ENCODE assay signal across 26 cellular contexts in genomic region chr12:66287275-66287674, GRCh38. TPM values are rescaled to one million over a fixed set of nuclear protein-coding genes. Genes with fewer than 3 reads are reported as not detected.
DNase-seq lines count a peak whose midpoint lies in the region; ATAC-seq, FAIRE-seq and TF ChIP-seq lines count a peak whose summit lies in the region.
"Had no signal": no experiment of that assay in that cellular context is flagged by ENCODE, and none has a peak within 500 bp of the region (broad histone marks: within the 10 kb centered on the region; RNA-seq: fewer than 3 reads in every experiment).

No MANE protein-coding gene starts in this region.

- H3K4me1 ChIP-seq in DND-41 (ENCODE audit: insufficient read depth, low read length): peaks cover 53% of the 10 kb centered on the region
- peaks cover 57 to 85% of the 10 kb centered on the region in 2 donors for H3K4me1 ChIP-seq in naive thymus-derived CD4-positive, alpha-beta T cell (ENCODE audit: control insufficient read depth in 2 of 2, insufficient read depth in 2 of 2, low read length in 2 of 2)
- H3K4me1 ChIP-seq: gastrocnemius medialis, left ventricle myocardium inferior had no signal

- H3K79me2 ChIP-seq in DND-41 (ENCODE audit: insufficient read depth, low read length): no peaks in the 10 kb centered on the region

- CTCF ChIA-PET in naive thymus-derived CD4-positive, alpha-beta T cell (lab: Charles Lee): interaction anchor here (0.7 kb wide), 1 partner anchor 152 kb away, joined by 4 read pairs; no protein-coding TSS in a partner anchor

- H3K4me3 ChIP-seq in DND-41 (ENCODE audit: low read depth in 1 of 2, low read length in 2 of 2): peak overlapping the region in 1 of 2 experiments; percentile 4; a peak in 1 of 4 replicates
- H3K4me3 ChIP-seq in naive thymus-derived CD4-positive, alpha-beta T cell (ENCODE audit: low read length): peak overlapping the region; percentile 47
- H3K4me3 ChIP-seq: BLaER1 treated with 17β-estradiol and CSF1 and Interleukin-3, amounts not matched to agents 10 nM and 100 nM; gastrocnemius medialis; left ventricle myocardium inferior; MG63 had no signal

- peaks cover 1 to 2% of the 10 kb centered on the region in 2 donors for H3K9me3 Mint-ChIP-seq in activated T-cell treated with anti-CD3 and anti-CD28 coated beads, Interleukin-2, amount 50 U/mL, for 72 hours
- peaks cover 3% of the 10 kb centered on the region for H3K9me3 Mint-ChIP-seq in activated T-helper 17 cell treated with anti-CD3 and anti-CD28 coated beads, Interleukin-2, amount 50 U/mL, for 72 hours
- peaks cover 0 to 11% (median 0%) of the 10 kb centered on the region in 11 donors for H3K9me3 Mint-ChIP-seq in naive thymus-derived CD4-positive, alpha-beta T cell
- H3K9me3 Mint-ChIP-seq: IgD-negative memory B cell, naive B cell had no signal

- FAIRE-seq in H54 (lab: Jason Lieb, UNC): no peak
- FAIRE-seq: endometrium, islet of Langerhans, small intestine had no signal

- peak overlapping the region; percentile 72 for H2AFZ ChIP-seq in DND-41 (ENCODE audit: low read depth, low read length)

- TF ChIP-seq CTCF in DND-41 (IDR thresholded peaks at IDR 0.05; ENCODE audit: borderline replicate concordance, extremely low read depth, low read length, poor library complexity, severe bottlenecking): no peak

- ATAC-seq in activated T-cell treated with anti-CD3 and anti-CD28 coated beads, Interleukin-2, amount 50 U/mL, for 72 hours (replicated peaks in 1 of 2): no peak
- ATAC-seq in DND-41 (ENCODE audit: insufficient read depth, low read depth) (no peak), GM21423 (IDR thresholded peaks at IDR 0.05; ENCODE audit: unreplicated experiment) (no peak)
- ATAC-seq in activated T-helper 17 cell treated with anti-CD3 and anti-CD28 coated beads, Interleukin-2, amount 50 U/mL, for 72 hours (replicated peaks): no peak
- ATAC-seq in naive thymus-derived CD4-positive, alpha-beta T cell: no peak
- ATAC-seq: gastrocnemius medialis had no signal

- peaks cover 0 to 4% of the 10 kb centered on the region in 2 donors for H3K36me3 Mint-ChIP-seq in activated T-cell treated with anti-CD3 and anti-CD28 coated beads, Interleukin-2, amount 50 U/mL, for 72 hours (ENCODE audit: insufficient read depth in 2 of 2)
- no peaks in the 10 kb centered on the region for H3K36me3 Mint-ChIP-seq in activated T-helper 17 cell treated with anti-CD3 and anti-CD28 coated beads, Interleukin-2, amount 50 U/mL, for 72 hours (ENCODE audit: low read depth)
- H3K36me3 Mint-ChIP-seq in naive thymus-derived CD4-positive, alpha-beta T cell: peaks cover 0 to 31% (median 0%) of the 10 kb centered on the region in 5 donors
- H3K36me3 Mint-ChIP-seq: IgD-negative memory B cell, naive B cell had no signal

- peak overlapping the region; percentile 36 for H3K9ac ChIP-seq in DND-41 (ENCODE audit: low read depth, low read length)
- H3K9ac ChIP-seq: BLaER1 treated with 17β-estradiol and CSF1 and Interleukin-3, amounts not matched to agents 10 nM and 100 nM had no signal

- peaks cover 65% of the 10 kb centered on the region for H3K4me1 Mint-ChIP-seq in activated T-cell treated with anti-CD3 and anti-CD28 coated beads, Interleukin-2, amount 50 U/mL, for 72 hours (ENCODE audit: low read depth)
- peaks cover 44% of the 10 kb centered on the region for H3K4me1 Mint-ChIP-seq in activated T-helper 17 cell treated with anti-CD3 and anti-CD28 coated beads, Interleukin-2, amount 50 U/mL, for 72 hours
- H3K4me1 Mint-ChIP-seq in naive thymus-derived CD4-positive, alpha-beta T cell: peaks cover 59 to 100% (median 86%) of the 10 kb centered on the region in 7 donors
- H3K4me1 Mint-ChIP-seq: naive B cell had no signal

- POLR2A ChIA-PET in naive thymus-derived CD4-positive, alpha-beta T cell (lab: Charles Lee): interaction anchor here (4.9 kb wide), 1 partner anchor 15 kb away, joined by 44 read pairs; the partner anchor contains the start of gene HELB

- no peaks in the 10 kb centered on the region for H3K36me3 ChIP-seq in DND-41 (ENCODE audit: insufficient read depth, low read length)
- no peaks in the 10 kb centered on the region for H3K36me3 ChIP-seq in naive thymus-derived CD4-positive, alpha-beta T cell (ENCODE audit: control insufficient read depth in 2 of 3, insufficient read depth in 3 of 3, low read length in 3 of 3)
- H3K36me3 ChIP-seq: BLaER1 treated with 17β-estradiol and CSF1 and Interleukin-3, amounts not matched to agents 10 nM and 100 nM; gastrocnemius medialis; left ventricle myocardium inferior; MG63 had no signal

- no peaks in the 10 kb centered on the region for H4K20me1 ChIP-seq in DND-41 (ENCODE audit: insufficient read depth, low read length)
- H4K20me1 ChIP-seq: BLaER1 treated with 17β-estradiol and CSF1 and Interleukin-3, amounts not matched to agents 10 nM and 100 nM had no signal

- intact Hi-C loops in naive thymus-derived CD4-positive, alpha-beta T cell (cut with micrococcal nuclease): loop anchor here in 1 of 2 donors (5.0 kb wide), 3 partner anchors 35 to 1345 kb away; partner anchors contain the start of gene CAND1

- no peaks in the 10 kb centered on the region for H3K27me3 ChIP-seq in DND-41 (ENCODE audit: insufficient read depth, low read length, poor library complexity)
- H3K27me3 ChIP-seq in naive thymus-derived CD4-positive, alpha-beta T cell (ENCODE audit: control insufficient read depth in 2 of 2, insufficient read depth in 2 of 2, low read length in 2 of 2): no peaks in the 10 kb centered on the region
- H3K27me3 ChIP-seq: BLaER1 treated with 17β-estradiol and CSF1 and Interleukin-3, amounts not matched to agents 10 nM and 100 nM had no signal

- H3K27ac Mint-ChIP-seq in activated T-cell treated with anti-CD3 and anti-CD28 coated beads, Interleukin-2, amount 50 U/mL, for 72 hours: peak overlapping the region; percentile 47
- H3K27ac Mint-ChIP-seq in activated T-helper 17 cell treated with anti-CD3 and anti-CD28 coated beads, Interleukin-2, amount 50 U/mL, for 72 hours: peak overlapping the region; percentile 71
- H3K27ac Mint-ChIP-seq in naive thymus-derived CD4-positive, alpha-beta T cell: peak overlapping the region; percentile 70 to 96 (median 85)
- H3K27ac Mint-ChIP-seq: IgD-negative memory B cell had no signal

- no peaks in the 10 kb centered on the region for H3K9me3 ChIP-seq in DND-41 (ENCODE audit: insufficient read depth, low read length, severe bottlenecking)
- no peaks in the 10 kb centered on the region for H3K9me3 ChIP-seq in naive thymus-derived CD4-positive, alpha-beta T cell (ENCODE audit: control insufficient read depth in 2 of 3, low read length in 3 of 3)
- H3K9me3 ChIP-seq: gastrocnemius medialis, left ventricle myocardium inferior, MG63 had no signal

- no peak for DNase-seq in activated T-cell treated with anti-CD3 and anti-CD28 coated beads, Interleukin-2, amount 50 U/mL, for 72 hours
- DNase-seq in activated T-cell treated with anti-CD3 and anti-CD28 coated beads for 4 hours (no peak), DND-41 (no peak), H54 (ENCODE audit: insufficient read length, low spot score) (no peak)
- no peak for DNase-seq in naive thymus-derived CD4-positive, alpha-beta T cell
- DNase-seq: activated CD4-positive, CD25-positive, alpha-beta regulatory T cell; activated effector memory CD4-positive, alpha-beta T cell treated with anti-CD3 and anti-CD28 coated beads, Interleukin-2, amount 50 U/mL, for 16 hours; aorta; DMS153; gastrocnemius medialis; GDM1; left ventricle myocardium inferior; MG63; naive B cell; NCI-H1417 treated with DMSO at 0.1 percent for 48 hours; NCI-H2081 treated with DMSO at 0.1 percent for 48 hours; NCI-H774; RPMI8226; small intestine; stimulated activated CD4-positive, alpha-beta T cell treated with anti-CD3 and anti-CD28 coated beads, Interleukin-2, amount 100 ng/mL, for 24 hours had no signal

- peak overlapping the region; percentile 49 for H3K4me2 ChIP-seq in DND-41 (ENCODE audit: insufficient read depth, low read length)
- H3K4me2 ChIP-seq: BLaER1 treated with 17β-estradiol and CSF1 and Interleukin-3, amounts not matched to agents 10 nM and 100 nM had no signal

- no peak for TF ChIP-seq POLR2A in H54 (IDR thresholded peaks at IDR 0.05; ENCODE audit: low read depth, low read length)

- H3K27me3 Mint-ChIP-seq in activated T-cell treated with anti-CD3 and anti-CD28 coated beads, Interleukin-2, amount 50 U/mL, for 72 hours (ENCODE audit: low read depth): no peaks in the 10 kb centered on the region
- H3K27me3 Mint-ChIP-seq in activated T-helper 17 cell treated with anti-CD3 and anti-CD28 coated beads, Interleukin-2, amount 50 U/mL, for 72 hours: no peaks in the 10 kb centered on the region
- H3K27me3 Mint-ChIP-seq in naive thymus-derived CD4-positive, alpha-beta T cell: no peaks in the 10 kb centered on the region

- H3K4me3 Mint-ChIP-seq in activated T-cell treated with anti-CD3 and anti-CD28 coated beads, Interleukin-2, amount 50 U/mL, for 72 hours: peak overlapping the region; percentile 3 to 27
- H3K4me3 Mint-ChIP-seq in activated T-helper 17 cell treated with anti-CD3 and anti-CD28 coated beads, Interleukin-2, amount 50 U/mL, for 72 hours: peak overlapping the region; percentile 58
- H3K4me3 Mint-ChIP-seq in naive thymus-derived CD4-positive, alpha-beta T cell: peak overlapping the region; percentile 30 to 82 (median 68)
- H3K4me3 Mint-ChIP-seq: IgD-negative memory B cell, naive B cell had no signal

- peak overlapping the region; percentile 86 for H3K27ac ChIP-seq in DND-41 (ENCODE audit: low read length)
- peak overlapping the region; percentile 4 for H3K27ac ChIP-seq in naive thymus-derived CD4-positive, alpha-beta T cell (ENCODE audit: low read depth, low read length)
- H3K27ac ChIP-seq: BLaER1 treated with 17β-estradiol and CSF1 and Interleukin-3, amounts not matched to agents 10 nM and 100 nM; gastrocnemius medialis; left ventricle myocardium inferior had no signal

RNA-seq across cellular contexts. Expression of gene HELB, which starts 15.0 kb away (rescaled TPM):
- total RNA-seq in activated T-cell treated with anti-CD3 and anti-CD28 coated beads, Interleukin-2, amount 50 U/mL, for 72 hours: 10 to 100 TPM; 29.7 to 31.9 TPM
- 10 to 100 TPM; 21.9 to 40.1 TPM for total RNA-seq in activated T-helper 17 cell treated with anti-CD3 and anti-CD28 coated beads, Interleukin-2, amount 50 U/mL, for 72 hours
- 10 to 100 TPM; 47.9 to 59.2 (median 54.0) TPM for total RNA-seq in naive thymus-derived CD4-positive, alpha-beta T cell
- polyA plus RNA-seq in naive thymus-derived CD4-positive, alpha-beta T cell: 10 to 100 TPM; 29.6 to 43.0 TPM

Comparison
In these comparisons a context has a peak if more than half of its experiments do, and no peak if none do; other contexts are left out.
1. H3K4me3 Mint-ChIP-seq: peak in every context shown above with its lines; median percentile 68 in naive thymus-derived CD4-positive, alpha-beta T cell; 58 in activated T-helper 17 cell treated with anti-CD3 and anti-CD28 coated beads, Interleukin-2, amount 50 U/mL, for 72 hours; 15 in activated T-cell treated with anti-CD3 and anti-CD28 coated beads, Interleukin-2, amount 50 U/mL, for 72 hours.